ENCODE assay signal across 9 cellular contexts in the genomic region with DNA sequence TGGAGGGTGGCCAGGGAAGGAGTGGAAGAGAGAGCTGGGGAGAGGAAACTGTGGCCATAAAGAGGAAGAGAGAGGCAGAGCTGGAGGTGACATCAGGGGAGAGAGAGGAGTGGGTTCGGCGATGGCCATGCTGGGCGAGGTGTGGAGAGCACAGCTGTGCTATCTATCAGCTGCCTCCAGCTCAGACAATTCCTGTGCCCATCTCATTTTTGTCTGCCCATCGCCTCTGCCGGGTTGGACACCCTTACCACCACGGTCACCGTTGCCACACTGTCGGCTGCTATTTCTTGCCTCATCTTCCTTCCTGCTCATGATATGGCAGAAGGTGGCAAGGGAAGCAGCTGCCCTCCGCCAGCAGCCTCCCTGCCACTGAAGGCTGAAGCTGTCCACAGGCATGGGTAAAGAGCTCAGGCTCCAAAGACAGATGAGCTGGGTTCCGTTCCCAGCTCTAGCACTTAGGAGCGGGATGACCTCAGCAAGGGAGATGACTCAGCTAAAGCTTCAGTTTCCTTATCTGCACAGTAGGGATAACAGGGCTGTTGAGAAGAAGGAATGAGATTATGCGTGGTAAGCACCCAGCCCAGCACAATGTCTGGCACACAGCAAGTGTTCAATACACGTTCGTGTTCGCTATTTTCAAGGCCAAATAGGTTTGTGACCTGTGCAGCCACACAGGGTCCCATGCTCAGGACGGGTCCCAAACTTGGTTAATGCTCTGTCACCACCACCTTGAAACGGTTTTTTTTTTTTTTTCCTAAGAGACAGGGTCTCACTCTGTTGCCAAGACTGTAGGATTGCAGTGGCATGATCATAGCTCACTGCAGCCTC. TPM values are rescaled to one million over a fixed set of nuclear protein-coding genes. Genes with fewer than 3 reads are reported as not detected.
DNase-seq lines count a peak whose midpoint lies in the region; ATAC-seq and TF ChIP-seq lines count a peak whose summit lies in the region.
"Had no signal": no experiment of that assay in that cellular context is flagged by ENCODE, and none has a peak within 500 bp of the region (broad histone marks: within the 10 kb centered on the region; RNA-seq: fewer than 3 reads in every experiment).

No MANE protein-coding gene starts in this region.

- peak overlapping the region; percentile 42 for H3K9ac ChIP-seq in SU-DHL-6 (ENCODE audit: low read length)

- H4K20me1 ChIP-seq in SU-DHL-6 (ENCODE audit: low read depth, low read length): no peaks in the 10 kb centered on the region

- H2AFZ ChIP-seq in SU-DHL-6 (ENCODE audit: low read depth, low read length, severe bottlenecking): peak overlapping the region; percentile 35

- peak; percentile 60 for DNase-seq in activated CD4-positive, alpha-beta T cell treated with anti-CD3 and anti-CD28 coated beads for 36 hours
- DNase-seq in activated CD4-positive, alpha-beta T cell treated with anti-CD3 and anti-CD28 coated beads for 1 hour: no peak
- DNase-seq in Right ventricle myocardium inferior (ENCODE audit: missing footprints) (peak; percentile 77), NCI-H446 (lab: John Stamatoyannopoulos, UW) (no peak)
- DNase-seq in stimulated activated CD8-positive, alpha-beta memory T cell treated with anti-CD3 and anti-CD28 coated beads, Interleukin-4, amount 100 ng/mL, for 48 hours: peak; percentile 46

- peaks cover 94% of the 10 kb centered on the region for H3K4me1 Mint-ChIP-seq in activated CD4-positive, alpha-beta T cell treated with anti-CD3 and anti-CD28 coated beads for 36 hours

- H3K4me3 ChIP-seq in SU-DHL-6 (ENCODE audit: insufficient read depth, low read length, poor library complexity, severe bottlenecking): no peak overlapping the region
- H3K4me3 ChIP-seq: cardiac muscle cell had no signal

- no peaks in the 10 kb centered on the region for H3K79me2 ChIP-seq in SU-DHL-6 (ENCODE audit: insufficient read depth, low read length)

- ATAC-seq in activated CD4-positive, alpha-beta T cell treated with anti-CD3 and anti-CD28 coated beads for 36 hours: peak; percentile 48
- ATAC-seq in Right ventricle myocardium inferior (peak; percentile 80), GM21619 (IDR thresholded peaks at IDR 0.05; ENCODE audit: unreplicated experiment) (no peak), HG03469 (IDR thresholded peaks at IDR 0.05; ENCODE audit: unreplicated experiment) (no peak)

- peak overlapping the region; percentile 39 for H3K4me2 ChIP-seq in SU-DHL-6 (ENCODE audit: low read depth, low read length, poor library complexity, severe bottlenecking)

- H3K9me2 ChIP-seq in SU-DHL-6 (replicated peaks; ENCODE audit: insufficient read depth, low read length): no peaks in the 10 kb centered on the region

- no peaks in the 10 kb centered on the region for H3K27me3 ChIP-seq in SU-DHL-6 (ENCODE audit: low read length)
- H3K27me3 ChIP-seq: cardiac muscle cell had no signal

- H3K27me3 Mint-ChIP-seq in activated CD4-positive, alpha-beta T cell treated with anti-CD3 and anti-CD28 coated beads for 36 hours: no peaks in the 10 kb centered on the region

- H3K36me3 Mint-ChIP-seq in activated CD4-positive, alpha-beta T cell treated with anti-CD3 and anti-CD28 coated beads for 36 hours (ENCODE audit: low read depth): peaks cover 55% of the 10 kb centered on the region

- TF ChIP-seq CTCF in SU-DHL-6 (IDR thresholded peaks at IDR 0.05; ENCODE audit: insufficient read depth, low read length, poor library complexity, severe bottlenecking): no peak

- POLR2A ChIA-PET in activated CD4-positive, alpha-beta T cell treated with anti-CD3 and anti-CD28 coated beads for 36 hours (lab: Charles Lee): interaction anchor here (0.8 to 2.1 kb wide), 7 partner anchors 11 to 86 kb away, joined by 3 to 7 read pairs (median 3); partner anchors contain the start of gene CCND3

- intact Hi-C loops in activated CD4-positive, alpha-beta T cell treated with anti-CD3 and anti-CD28 coated beads for 36 hours (cut with DNase I, micrococcal nuclease): loop anchor here (2.0 kb wide), 1 partner anchor 58 kb away; no protein-coding TSS in a partner anchor
- intact Hi-C loops in Right ventricle myocardium inferior (cut with DNase I): no loop called here

- CTCF ChIA-PET in activated CD4-positive, alpha-beta T cell treated with anti-CD3 and anti-CD28 coated beads for 36 hours (lab: Charles Lee): interaction anchor here (0.7 to 3.2 kb wide), 13 partner anchors 12 to 107 kb away, joined by 3 to 18 read pairs (median 5); partner anchors contain the start of genes BYSL and MED20

- H3K4me3 Mint-ChIP-seq in activated CD4-positive, alpha-beta T cell treated with anti-CD3 and anti-CD28 coated beads for 36 hours: peak overlapping the region; percentile 74

- no peaks in the 10 kb centered on the region for H3K9me3 ChIP-seq in SU-DHL-6 (ENCODE audit: insufficient read depth, low read length)

- peak overlapping the region; percentile 90 for H3K27ac ChIP-seq in SU-DHL-6 (ENCODE audit: low read depth, low read length)
- H3K27ac ChIP-seq: cardiac muscle cell had no signal

- H3F3A ChIP-seq in SU-DHL-6 (ENCODE audit: insufficient read depth): peaks cover 74% of the 10 kb centered on the region

- H3K27ac Mint-ChIP-seq in activated CD4-positive, alpha-beta T cell treated with anti-CD3 and anti-CD28 coated beads for 36 hours: peak overlapping the region; percentile 99

- no peaks in the 10 kb centered on the region for H3K9me3 Mint-ChIP-seq in activated CD4-positive, alpha-beta T cell treated with anti-CD3 and anti-CD28 coated beads for 36 hours (ENCODE audit: low read depth)

- H3K36me3 ChIP-seq in SU-DHL-6 (ENCODE audit: low read length): no peaks in the 10 kb centered on the region
- H3K36me3 ChIP-seq: cardiac muscle cell had no signal

RNA-seq across cellular contexts. Expression of gene TAF8, which starts 21.9 kb away (rescaled TPM):
- 10 to 100 TPM; 52.3 to 53.1 TPM for total RNA-seq in activated CD4-positive, alpha-beta T cell treated with anti-CD3 and anti-CD28 coated beads for 36 hours
- total RNA-seq in Right ventricle myocardium inferior: 31.5 TPM

Comparison
In these comparisons a context has a peak if more than half of its experiments do, and no peak if none do; other contexts are left out.
1. DNase-seq: peak in activated CD4-positive, alpha-beta T cell treated with anti-CD3 and anti-CD28 coated beads for 36 hours (single experiment), Right ventricle myocardium inferior (single experiment) and stimulated activated CD8-positive, alpha-beta memory T cell treated with anti-CD3 and anti-CD28 coated beads, Interleukin-4, amount 100 ng/mL, for 48 hours (single experiment); none in activated CD4-positive, alpha-beta T cell treated with anti-CD3 and anti-CD28 coated beads for 1 hour (single experiment) and NCI-H446 (0 of 2).
2. ATAC-seq: peak in activated CD4-positive, alpha-beta T cell treated with anti-CD3 and anti-CD28 coated beads for 36 hours (single experiment) and Right ventricle myocardium inferior (single experiment); none in GM21619 (single experiment) and HG03469 (single experiment).